ENCODE assay signal across 7 cellular contexts in the genomic region with DNA sequence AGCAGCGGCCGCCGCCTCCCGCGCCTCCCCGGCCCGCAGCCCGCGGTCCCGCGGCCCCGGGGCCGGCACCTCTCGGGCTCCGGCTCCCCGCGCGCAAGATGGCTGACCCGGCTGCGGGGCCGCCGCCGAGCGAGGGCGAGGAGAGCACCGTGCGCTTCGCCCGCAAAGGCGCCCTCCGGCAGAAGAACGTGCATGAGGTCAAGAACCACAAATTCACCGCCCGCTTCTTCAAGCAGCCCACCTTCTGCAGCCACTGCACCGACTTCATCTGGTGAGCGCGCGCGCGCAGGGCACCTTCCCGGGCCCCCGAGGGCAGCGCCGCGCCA. TPM values are rescaled to one million over a fixed set of nuclear protein-coding genes. Genes with fewer than 3 reads are reported as not detected.
DNase-seq lines count a peak whose midpoint lies in the region; ATAC-seq and TF ChIP-seq lines count a peak whose summit lies in the region.

No MANE protein-coding gene starts in this region.

- DNase-seq in dorsolateral prefrontal cortex = no peak
- no peak for DNase-seq in smooth muscle cell (lab: John Stamatoyannopoulos, UW; ENCODE audit: unreplicated experiment)
- no peak for DNase-seq in DMS153 (lab: John Stamatoyannopoulos, UW)
- DNase-seq in erythroblast (lab: John Stamatoyannopoulos, UW) = no peak

- peaks cover 4% of the 10 kb centered on the region for H3K4me1 ChIP-seq in smooth muscle cell (ENCODE audit: low read depth)

- H4K20me1 ChIP-seq in smooth muscle cell (ENCODE audit: low read depth) = no peaks in the 10 kb centered on the region

- H3K79me2 ChIP-seq in smooth muscle cell (ENCODE audit: low read depth) = no peaks in the 10 kb centered on the region

- H3K27ac ChIP-seq in dorsolateral prefrontal cortex = peak overlapping the region in 50 of 59 donors; percentile 5 to 88 (median 68)
- no peak overlapping the region for H3K27ac ChIP-seq in smooth muscle cell (ENCODE audit: low read depth)

- H3K4me3 ChIP-seq in dorsolateral prefrontal cortex = peak overlapping the region; percentile 53 to 87 (median 75)
- peak overlapping the region; percentile 39 for H3K4me3 ChIP-seq in smooth muscle cell

- H2AFZ ChIP-seq in smooth muscle cell (ENCODE audit: low read depth) = no peak overlapping the region

- peak overlapping the region; percentile 81 for H3K4me2 ChIP-seq in smooth muscle cell

- intact Hi-C loops in dorsolateral prefrontal cortex (cut with DNase I) = loop anchor here in 1 of 2 donors (5.0 kb wide), 1 partner anchor 116 kb away; no protein-coding TSS in a partner anchor

- no peaks in the 10 kb centered on the region for H3K9me3 ChIP-seq in smooth muscle cell (replicated peaks; ENCODE audit: low read depth)

- no peak for TF ChIP-seq POLR2A in erythroblast (IDR thresholded peaks at IDR 0.05; ENCODE audit: low read length)

- TF ChIP-seq CTCF in dorsolateral prefrontal cortex (IDR thresholded peaks at IDR 0.05 in 54 of 56, conservative IDR thresholded peaks at IDR 0.05 in 2 of 56; ENCODE audit: low read depth in 1 of 56, partially characterized antibody in 56 of 56) (no peak), smooth muscle cell (IDR thresholded peaks at IDR 0.05; ENCODE audit: borderline replicate concordance, insufficient read depth, poor library complexity, severe bottlenecking) (no peak)

- no peak overlapping the region for H3K9ac ChIP-seq in smooth muscle cell (ENCODE audit: low read depth)

- no peaks in the 10 kb centered on the region for H3K36me3 ChIP-seq in smooth muscle cell (ENCODE audit: low read depth)

- no peaks in the 10 kb centered on the region for H3F3A ChIP-seq in smooth muscle cell (ENCODE audit: low read depth)

- H3K27me3 ChIP-seq in dorsolateral prefrontal cortex (peaks cover 0 to 4% (median 0%) of the 10 kb centered on the region in 45 donors), smooth muscle cell (ENCODE audit: low read depth) (peaks cover 79% of the 10 kb centered on the region)

- WGBS in smooth muscle cell (ENCODE audit: low lambda C conversion rate) = 2% methylated on average over 19 of the region's 45 CpGs

- ATAC-seq in GM19397 (IDR thresholded peaks at IDR 0.05; ENCODE audit: unreplicated experiment) = peak; percentile 7
- peak; percentile 29 for ATAC-seq in HG03280 (IDR thresholded peaks at IDR 0.05; ENCODE audit: unreplicated experiment)
- ATAC-seq in GM18873 (IDR thresholded peaks at IDR 0.05; ENCODE audit: low FRiP score, unreplicated experiment) = no peak

RNA-seq across cellular contexts. Expression of gene PRKCB, which starts 0.3 kb away (rescaled TPM):
- 100 to 1,000 TPM; 111 to 409 (median 291) TPM for total RNA-seq in dorsolateral prefrontal cortex
- 0.36 TPM in 1 of 2 replicates, not detected in the other for total RNA-seq in smooth muscle cell
- 0.30 TPM in 1 of 2 replicates, not detected in the other for polyA plus RNA-seq in smooth muscle cell

Comparison
In these comparisons a context has a peak if more than half of its experiments do, and no peak if none do; other contexts are left out.
1. RNA of gene PRKCB, which starts 0.3 kb away (total RNA-seq): 111 to 409 TPM in dorsolateral prefrontal cortex; 0.36 TPM in smooth muscle cell; every median in the first group is over 10 times any median in the second.